ENCODE assay signal across 1 cellular context in the genomic region with DNA sequence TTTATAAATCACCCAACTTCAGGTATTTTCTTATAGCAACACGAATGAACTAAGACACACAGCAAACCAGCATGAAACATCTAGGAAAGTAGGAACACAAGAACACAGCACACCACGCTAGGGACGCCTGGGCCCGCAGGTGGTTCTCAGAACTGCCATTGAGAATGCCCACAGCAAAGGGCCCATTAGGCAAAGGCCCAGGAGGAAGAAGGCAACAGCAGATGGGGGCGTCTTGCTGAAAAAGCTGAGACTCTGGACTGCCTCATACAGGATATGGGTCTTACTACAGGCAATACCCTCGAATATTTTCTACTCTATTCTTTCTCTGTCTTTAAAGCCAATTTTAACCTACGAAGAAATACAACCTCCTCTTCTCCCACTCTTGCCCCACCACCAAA.
TF ChIP-seq lines count a peak whose summit lies in the region.

No MANE protein-coding gene starts in this region.

TF ChIP-seq in GM12878, 131 proteins besides CTCF, POLR2A, EP300 and RAD21 (continued from another document):
- TF ChIP-seq, protein P1, sequence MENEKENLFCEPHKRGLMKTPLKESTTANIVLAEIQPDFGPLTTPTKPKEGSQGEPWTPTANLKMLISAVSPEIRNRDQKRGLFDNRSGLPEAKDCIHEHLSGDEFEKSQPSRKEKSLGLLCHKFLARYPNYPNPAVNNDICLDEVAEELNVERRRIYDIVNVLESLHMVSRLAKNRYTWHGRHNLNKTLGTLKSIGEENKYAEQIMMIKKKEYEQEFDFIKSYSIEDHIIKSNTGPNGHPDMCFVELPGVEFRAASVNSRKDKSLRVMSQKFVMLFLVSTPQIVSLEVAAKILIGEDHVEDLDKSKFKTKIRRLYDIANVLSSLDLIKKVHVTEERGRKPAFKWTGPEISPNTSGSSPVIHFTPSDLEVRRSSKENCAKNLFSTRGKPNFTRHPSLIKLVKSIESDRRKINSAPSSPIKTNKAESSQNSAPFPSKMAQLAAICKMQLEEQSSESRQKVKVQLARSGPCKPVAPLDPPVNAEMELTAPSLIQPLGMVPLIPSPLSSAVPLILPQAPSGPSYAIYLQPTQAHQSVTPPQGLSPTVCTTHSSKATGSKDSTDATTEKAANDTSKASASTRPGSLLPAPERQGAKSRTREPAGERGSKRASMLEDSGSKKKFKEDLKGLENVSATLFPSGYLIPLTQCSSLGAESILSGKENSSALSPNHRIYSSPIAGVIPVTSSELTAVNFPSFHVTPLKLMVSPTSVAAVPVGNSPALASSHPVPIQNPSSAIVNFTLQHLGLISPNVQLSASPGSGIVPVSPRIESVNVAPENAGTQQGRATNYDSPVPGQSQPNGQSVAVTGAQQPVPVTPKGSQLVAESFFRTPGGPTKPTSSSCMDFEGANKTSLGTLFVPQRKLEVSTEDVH (IDR thresholded peaks at IDR 0.05; ENCODE audit: low read depth, partially characterized antibody), result no peak
- no peak for TF ChIP-seq SIX5 (IDR thresholded peaks at IDR 0.05; ENCODE audit: low read depth, low read length, severe bottlenecking)
- no peak for TF ChIP-seq CHD1 (IDR thresholded peaks at IDR 0.05; ENCODE audit: low read depth, low read length)
TF ChIP-seq in GM12878: peak in this region for 0.
